Comparison of ENCODE assay signal across 28 cellular contexts in the genomic region with DNA sequence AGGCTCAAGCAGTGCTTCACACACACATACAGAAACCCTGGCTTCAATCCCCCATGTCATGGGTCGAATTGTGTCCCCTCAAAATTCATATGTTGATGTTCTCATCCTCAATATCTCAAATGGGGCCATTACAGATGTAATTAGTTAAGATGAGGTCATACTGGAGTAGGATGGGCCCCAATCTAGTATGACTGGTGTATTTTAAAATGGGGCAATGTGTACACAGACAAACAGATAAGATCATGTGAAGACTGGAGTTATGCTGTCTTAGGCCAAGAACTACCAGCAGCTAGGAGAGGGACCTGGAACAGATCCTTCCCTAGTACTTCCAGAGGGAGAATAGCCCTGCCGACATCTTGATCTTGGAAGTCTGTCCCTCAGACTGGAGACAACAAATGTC.
"Had no signal": no experiment of that assay in that cellular context is flagged by ENCODE, and none has a peak within 500 bp of the region (broad histone marks: within the 10 kb centered on the region; RNA-seq: fewer than 3 reads in every experiment).

No MANE protein-coding gene starts in this region.

- ATAC-seq: natural killer cell; psoas muscle; right cardiac atrium; sciatic nerve; stimulated activated memory B cell treated with anti-CD40 and anti-IgM and Interleukin-4, amounts not matched to agents 10 μg/mL and 1 μg/mL and 100 μg/mL, for 72 hours; stimulated activated naive CD8-positive, alpha-beta T cell treated with anti-CD3 and anti-CD28 coated beads, Interleukin-15, amount 100 ng/mL, for 72 hours; stimulated activated naive CD8-positive, alpha-beta T cell treated with anti-CD3 and anti-CD28 coated beads, Interleukin-15, Interleukin-2, amounts not matched to agents 100 U/mL and 50 U/mL, for 24 hours; upper lobe of right lung had no signal

- H3K79me2 ChIP-seq: parathyroid adenoma had no signal

- H3K4me3 ChIP-seq: neural progenitor cell, ovary, psoas muscle, skin epidermis, smooth muscle cell, spleen, suprapubic skin, testis, tibial artery, transverse colon, upper lobe of right lung, uterus had no signal

- H3K27ac ChIP-seq: neural progenitor cell, ovary, parathyroid adenoma, psoas muscle, skin epidermis, spleen, suprapubic skin, testis, tibial artery, transverse colon, upper lobe of right lung, uterus had no signal

- H3K4me1 ChIP-seq: parathyroid adenoma, psoas muscle, spleen, suprapubic skin, testis, tibial artery, transverse colon, upper lobe of right lung, uterus had no signal

- DNase-seq: natural killer cell; occipital lobe; ovary; posterior cingulate gyrus; psoas muscle; right cardiac atrium; spleen; stimulated activated CD4-positive, alpha-beta T cell treated with anti-CD3 and anti-CD28 coated beads, Interleukin-12 subunit alpha, Interleukin-12 subunit beta, amount 100 ng/mL, for 4 hours; stimulated activated CD4-positive, alpha-beta T cell treated with anti-CD3 and anti-CD28 coated beads, Interleukin-1b, Interleukin-23, amount 100 ng/mL, for 48 hours; stimulated activated CD4-positive, alpha-beta T cell treated with anti-CD3 and anti-CD28 coated beads, Interleukin-4, amount 100 ng/mL, for 1 hour; stimulated activated CD4-positive, alpha-beta T cell treated with anti-CD3 and anti-CD28 coated beads, Interleukin-4, amount 100 ng/mL, for 4 hours; stimulated activated CD8-positive, alpha-beta memory T cell treated with anti-CD3 and anti-CD28 coated beads, Interleukin-4, amount 100 ng/mL, for 48 hours; stimulated activated naive CD4-positive, alpha-beta T cell; stimulated activated naive CD8-positive, alpha-beta T cell treated with anti-CD3 and anti-CD28 coated beads, Interleukin-15, amount 100 ng/mL, for 72 hours; stimulated activated naive CD8-positive, alpha-beta T cell treated with anti-CD3 and anti-CD28 coated beads, Interleukin-15, Interleukin-2, amounts not matched to agents 100 U/mL and 50 U/mL, for 24 hours; substantia nigra; testis; tibial artery; transverse colon; upper lobe of right lung; uterus had no signal

- H2AFZ ChIP-seq: neural progenitor cell, parathyroid adenoma had no signal

- H3K4me2 ChIP-seq: neural progenitor cell, smooth muscle cell had no signal

- H3K27me3 ChIP-seq: neural progenitor cell, ovary, spleen, suprapubic skin, testis, tibial artery, transverse colon, upper lobe of right lung, uterus had no signal

- H3K36me3 ChIP-seq: neural progenitor cell, ovary, spleen, suprapubic skin, tibial artery, transverse colon, upper lobe of right lung, uterus had no signal

- H3K9ac ChIP-seq: neural progenitor cell, parathyroid adenoma had no signal

- H3K9me3 ChIP-seq: ovary, psoas muscle, spleen, suprapubic skin, testis, tibial artery, transverse colon, upper lobe of right lung, uterus had no signal
